Comparison of ENCODE assay signal across 14 cellular contexts in the genomic region with DNA sequence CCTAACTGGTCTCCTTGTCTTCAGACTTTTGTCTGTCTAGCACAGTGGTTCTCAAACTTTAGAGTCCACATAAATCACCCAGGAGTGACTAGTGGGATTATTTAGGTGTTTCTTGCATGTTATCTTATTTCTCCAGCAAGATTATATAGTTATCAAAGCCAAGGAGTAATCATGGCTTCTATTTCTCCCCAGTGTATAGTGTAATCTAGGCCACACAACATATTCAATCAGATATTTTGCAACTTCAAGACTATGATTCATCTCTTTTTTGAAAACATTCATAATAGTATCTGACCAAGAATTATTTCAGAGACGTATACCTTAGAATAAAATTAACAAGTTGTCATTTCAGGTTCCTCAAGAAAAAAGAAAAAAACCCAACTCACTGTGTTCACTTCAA.
DNase-seq lines count a peak whose midpoint lies in the region; ATAC-seq and TF ChIP-seq lines count a peak whose summit lies in the region.
"Had no signal": no experiment of that assay in that cellular context is flagged by ENCODE, and none has a peak within 500 bp of the region (broad histone marks: within the 10 kb centered on the region; RNA-seq: fewer than 3 reads in every experiment).

No MANE protein-coding gene starts in this region.

- no peak for DNase-seq in activated T-cell treated with anti-CD3 and anti-CD28 coated beads, Interleukin-2, amount 50 U/mL, for 24 hours
- DNase-seq in activated T-cell treated with anti-CD3 and anti-CD28 coated beads, Interleukin-2, amount 50 U/mL, for 4 hours = no peak
- DNase-seq in fibroblast of mammary gland (ENCODE audit: low read depth) = peak; percentile 26
- peak; percentile 15 for DNase-seq in stromal cell of bone marrow (ENCODE audit: low read depth)
- no peak for DNase-seq in DMS79 (lab: John Stamatoyannopoulos, UW)
- no peak for DNase-seq in RKO (ENCODE audit: low spot score)
- DNase-seq: Karpas-422, NCI-H1930, NCI-H2171, NCI-H774, Right ventricle myocardium superior had no signal

- H3K27ac Mint-ChIP-seq in activated T-cell treated with anti-CD3 and anti-CD28 coated beads, Interleukin-2, amount 50 U/mL, for 24 hours = peak overlapping the region; percentile 56
- peak overlapping the region; percentile 55 for H3K27ac Mint-ChIP-seq in activated T-helper 17 cell treated with anti-CD3 and anti-CD28 coated beads, Interleukin-2, amount 50 U/mL, for 72 hours
- H3K27ac Mint-ChIP-seq: GM23338 had no signal

- peaks cover 8% of the 10 kb centered on the region for H3K9me3 Mint-ChIP-seq in activated T-cell treated with anti-CD3 and anti-CD28 coated beads, Interleukin-2, amount 50 U/mL, for 24 hours
- H3K9me3 Mint-ChIP-seq in activated T-cell treated with anti-CD3 and anti-CD28 coated beads, Interleukin-2, amount 50 U/mL, for 4 hours = no peaks in the 10 kb centered on the region
- no peaks in the 10 kb centered on the region for H3K9me3 Mint-ChIP-seq in activated T-helper 17 cell treated with anti-CD3 and anti-CD28 coated beads, Interleukin-2, amount 50 U/mL, for 72 hours

- no peak for TF ChIP-seq CTCF in fibroblast of mammary gland (conservative IDR thresholded peaks at IDR 0.05; ENCODE audit: control insufficient read depth, insufficient read depth, low read depth, low read length)

- no peak overlapping the region for H3K4me3 Mint-ChIP-seq in activated T-cell treated with anti-CD3 and anti-CD28 coated beads, Interleukin-2, amount 50 U/mL, for 24 hours
- H3K4me3 Mint-ChIP-seq in activated T-cell treated with anti-CD3 and anti-CD28 coated beads, Interleukin-2, amount 50 U/mL, for 4 hours = no peak overlapping the region
- H3K4me3 Mint-ChIP-seq in activated T-helper 17 cell treated with anti-CD3 and anti-CD28 coated beads, Interleukin-2, amount 50 U/mL, for 72 hours = peak overlapping the region; percentile 12
- H3K4me3 Mint-ChIP-seq: GM23338 had no signal

- H3K4me3 ChIP-seq in fibroblast of mammary gland (ENCODE audit: control insufficient read depth, low read depth, low read length) = no peak overlapping the region
- H3K4me3 ChIP-seq: GM23338 had no signal

- peaks cover 91% of the 10 kb centered on the region for H3K36me3 Mint-ChIP-seq in activated T-cell treated with anti-CD3 and anti-CD28 coated beads, Interleukin-2, amount 50 U/mL, for 24 hours (ENCODE audit: low read depth)
- H3K36me3 Mint-ChIP-seq in activated T-cell treated with anti-CD3 and anti-CD28 coated beads, Interleukin-2, amount 50 U/mL, for 4 hours (ENCODE audit: insufficient read depth) = peaks cover 63% of the 10 kb centered on the region
- H3K36me3 Mint-ChIP-seq in activated T-helper 17 cell treated with anti-CD3 and anti-CD28 coated beads, Interleukin-2, amount 50 U/mL, for 72 hours (ENCODE audit: low read depth) = peaks cover 86% of the 10 kb centered on the region

- no peak for ATAC-seq in activated T-cell treated with anti-CD3 and anti-CD28 coated beads, Interleukin-2, amount 50 U/mL, for 4 hours
- peak; percentile 25 for ATAC-seq in activated T-helper 17 cell treated with anti-CD3 and anti-CD28 coated beads, Interleukin-2, amount 50 U/mL, for 72 hours (replicated peaks)
- no peak for ATAC-seq in HG02852 (IDR thresholded peaks at IDR 0.05; ENCODE audit: unreplicated experiment)
- ATAC-seq: GM23338 had no signal

- H3K27me3 Mint-ChIP-seq in activated T-cell treated with anti-CD3 and anti-CD28 coated beads, Interleukin-2, amount 50 U/mL, for 24 hours = no peaks in the 10 kb centered on the region
- H3K27me3 Mint-ChIP-seq in activated T-cell treated with anti-CD3 and anti-CD28 coated beads, Interleukin-2, amount 50 U/mL, for 4 hours (ENCODE audit: low read depth) = no peaks in the 10 kb centered on the region
- H3K27me3 Mint-ChIP-seq in activated T-helper 17 cell treated with anti-CD3 and anti-CD28 coated beads, Interleukin-2, amount 50 U/mL, for 72 hours = no peaks in the 10 kb centered on the region

- H3K4me1 Mint-ChIP-seq in activated T-cell treated with anti-CD3 and anti-CD28 coated beads, Interleukin-2, amount 50 U/mL, for 24 hours (ENCODE audit: low read depth) = peaks cover 26% of the 10 kb centered on the region
- H3K4me1 Mint-ChIP-seq in activated T-cell treated with anti-CD3 and anti-CD28 coated beads, Interleukin-2, amount 50 U/mL, for 4 hours (ENCODE audit: low read depth) = peaks cover 19% of the 10 kb centered on the region
- peaks cover 21% of the 10 kb centered on the region for H3K4me1 Mint-ChIP-seq in activated T-helper 17 cell treated with anti-CD3 and anti-CD28 coated beads, Interleukin-2, amount 50 U/mL, for 72 hours
- H3K4me1 Mint-ChIP-seq: GM23338 had no signal

Comparison
In these comparisons a context has a peak if more than half of its experiments do, and no peak if none do; other contexts are left out.
1. DNase-seq: peak in fibroblast of mammary gland (single experiment) and stromal cell of bone marrow (single experiment); none in activated T-cell treated with anti-CD3 and anti-CD28 coated beads, Interleukin-2, amount 50 U/mL, for 24 hours (single experiment), activated T-cell treated with anti-CD3 and anti-CD28 coated beads, Interleukin-2, amount 50 U/mL, for 4 hours (single experiment), DMS79 (single experiment) and RKO (single experiment).